ENCODE assay signal across 7 cellular contexts in genomic region chr1:63322248-63322943, GRCh38. TPM values are rescaled to one million over a fixed set of nuclear protein-coding genes. Genes with fewer than 3 reads are reported as not detected.
DNase-seq lines count a peak whose midpoint lies in the region; ATAC-seq and TF ChIP-seq lines count a peak whose summit lies in the region.

TSS of gene FOXD3 (plus strand) at chr1:63322567. CDS start at chr1:63323059, 492 bp downstream.

- H3K4me3 ChIP-seq in GM23248 (peak within 1 kb of the TSS; percentile 66), parathyroid adenoma (ENCODE audit: low read depth, low read length) (no peak within 1 kb of the TSS)

- no peaks in the 10 kb centered on the region for H3F3A ChIP-seq in GM23248 (ENCODE audit: insufficient read depth)

- 2 to 6% methylated on average over 20 to 51 of the region's 78 CpGs for WGBS in GM23248 (ENCODE audit: low coverage in 1 of 2, low lambda C conversion rate in 2 of 2, missing lambda C conversion rate in 2 of 2), 2 experiments

- H3K27ac ChIP-seq in GM23248 (no peak within 1 kb of the TSS), parathyroid adenoma (no peak within 1 kb of the TSS)

- no peaks in the 10 kb centered on the region for H3K9me2 ChIP-seq in GM23248 (ENCODE audit: insufficient read depth)

- H3K36me3 ChIP-seq in GM23248 (ENCODE audit: low read depth) = no peaks in the 10 kb centered on the region
- no peaks in the 10 kb centered on the region for H3K36me3 ChIP-seq in parathyroid adenoma (ENCODE audit: control insufficient read depth, insufficient read depth, low read length)

- H3K36me3 Mint-ChIP-seq in activated T-cell treated with anti-CD3 and anti-CD28 coated beads, Interleukin-2, amount 50 U/mL, for 4 hours (ENCODE audit: insufficient read depth) = no peaks in the 10 kb centered on the region

- H3K27me3 ChIP-seq in GM23248 (replicated peaks; ENCODE audit: insufficient read depth) = peaks cover 97% of the 10 kb centered on the region
- H3K27me3 ChIP-seq in parathyroid adenoma (ENCODE audit: control insufficient read depth, insufficient read depth, low read length) = peaks cover 38% of the 10 kb centered on the region

- DNase-seq in ELR (ENCODE audit: low read depth) = peak; percentile 64
- peak; percentile 71 for DNase-seq in GM23248
- DNase-seq in NCI-H1930 (lab: John Stamatoyannopoulos, UW) = peak; percentile 49 to 66
- DNase-seq in activated T-cell treated with anti-CD3 and anti-CD28 coated beads, Interleukin-2, amount 50 U/mL, for 4 hours = no peak
- DNase-seq in Right ventricle myocardium superior = peak; percentile 80
- no peak for DNase-seq in C1 segment of cervical spinal cord (lab: John Stamatoyannopoulos, UW)

- H4K20me1 ChIP-seq in GM23248 (ENCODE audit: insufficient read depth) = no peaks in the 10 kb centered on the region

- H3K4me1 ChIP-seq in GM23248 (ENCODE audit: insufficient read depth) = no peaks in the 10 kb centered on the region
- no peaks in the 10 kb centered on the region for H3K4me1 ChIP-seq in parathyroid adenoma

- peaks cover 33% of the 10 kb centered on the region for H3K4me1 Mint-ChIP-seq in activated T-cell treated with anti-CD3 and anti-CD28 coated beads, Interleukin-2, amount 50 U/mL, for 4 hours (ENCODE audit: low read depth)

- intact Hi-C loops in Right ventricle myocardium superior (cut with DNase I) = no loop called here

- H3K79me2 ChIP-seq in GM23248 (ENCODE audit: insufficient read depth) (no peaks in the 10 kb centered on the region), parathyroid adenoma (no peaks in the 10 kb centered on the region)

- H3K27me3 Mint-ChIP-seq in activated T-cell treated with anti-CD3 and anti-CD28 coated beads, Interleukin-2, amount 50 U/mL, for 4 hours (ENCODE audit: low read depth) = peaks cover 75% of the 10 kb centered on the region

- no peak for TF ChIP-seq CTCF in parathyroid adenoma (IDR thresholded peaks at IDR 0.05)

- H2AFZ ChIP-seq in GM23248 (peak within 1 kb of the TSS; percentile 74), parathyroid adenoma (peak within 1 kb of the TSS; percentile 69)

- no peaks in the 10 kb centered on the region for H3K9me3 ChIP-seq in GM23248 (ENCODE audit: low read depth)
- H3K9me3 ChIP-seq in parathyroid adenoma (ENCODE audit: control insufficient read depth, low read length) = no peaks in the 10 kb centered on the region

- in situ Hi-C loops in GM23248 (cut with MboI) = no loop called here

- H3K9me3 Mint-ChIP-seq in activated T-cell treated with anti-CD3 and anti-CD28 coated beads, Interleukin-2, amount 50 U/mL, for 4 hours = peaks cover 16% of the 10 kb centered on the region

- H3K9ac ChIP-seq in GM23248 (no peak within 1 kb of the TSS), parathyroid adenoma (no peak within 1 kb of the TSS)

- H3K4me3 Mint-ChIP-seq in activated T-cell treated with anti-CD3 and anti-CD28 coated beads, Interleukin-2, amount 50 U/mL, for 4 hours = peak within 1 kb of the TSS; percentile 75

- peak within 1 kb of the TSS; percentile 48 for H3K4me2 ChIP-seq in GM23248 (ENCODE audit: unreplicated experiment)
- H3K4me2 ChIP-seq in parathyroid adenoma (ENCODE audit: low read length) = peak within 1 kb of the TSS; percentile 48

- ATAC-seq in activated T-cell treated with anti-CD3 and anti-CD28 coated beads, Interleukin-2, amount 50 U/mL, for 4 hours = peak; percentile 31 to 46
- peak; percentile 49 for ATAC-seq in Right ventricle myocardium superior (ENCODE audit: poor library complexity)

RNA-seq across cellular contexts. Expression of gene FOXD3, which starts in this region (rescaled TPM):
- not detected in 2 replicates for total RNA-seq in GM23248 (2014; rRNA removed; shearing (Covaris generic))
- polyA plus RNA-seq in GM23248 (2016; fragmentation: Nextera tagmentation; extraction: Ambion mirVana) = not detected in 2 replicates
- total RNA-seq in activated T-cell treated with anti-CD3 and anti-CD28 coated beads, Interleukin-2, amount 50 U/mL, for 4 hours = not detected
- 0.24 TPM for total RNA-seq in Right ventricle myocardium superior

Comparison
In these comparisons a context has a peak if more than half of its experiments do, and no peak if none do; other contexts are left out.
1. Peak in DNase-seq, H3K4me3 ChIP-seq and H3K4me2 ChIP-seq in GM23248; RNA of the gene not detected or under 1 TPM.
2. Peak in ATAC-seq in activated T-cell treated with anti-CD3 and anti-CD28 coated beads, Interleukin-2, amount 50 U/mL, for 4 hours; RNA of the gene not detected or under 1 TPM.
3. Peak in DNase-seq and ATAC-seq in Right ventricle myocardium superior; RNA of the gene not detected or under 1 TPM.
4. DNase-seq: peak in ELR (single experiment) and NCI-H1930 (2 of 2); none in activated T-cell treated with anti-CD3 and anti-CD28 coated beads, Interleukin-2, amount 50 U/mL, for 4 hours (single experiment) and C1 segment of cervical spinal cord (0 of 14).